10 cellular contexts compared by ENCODE assay signal in the genomic region with DNA sequence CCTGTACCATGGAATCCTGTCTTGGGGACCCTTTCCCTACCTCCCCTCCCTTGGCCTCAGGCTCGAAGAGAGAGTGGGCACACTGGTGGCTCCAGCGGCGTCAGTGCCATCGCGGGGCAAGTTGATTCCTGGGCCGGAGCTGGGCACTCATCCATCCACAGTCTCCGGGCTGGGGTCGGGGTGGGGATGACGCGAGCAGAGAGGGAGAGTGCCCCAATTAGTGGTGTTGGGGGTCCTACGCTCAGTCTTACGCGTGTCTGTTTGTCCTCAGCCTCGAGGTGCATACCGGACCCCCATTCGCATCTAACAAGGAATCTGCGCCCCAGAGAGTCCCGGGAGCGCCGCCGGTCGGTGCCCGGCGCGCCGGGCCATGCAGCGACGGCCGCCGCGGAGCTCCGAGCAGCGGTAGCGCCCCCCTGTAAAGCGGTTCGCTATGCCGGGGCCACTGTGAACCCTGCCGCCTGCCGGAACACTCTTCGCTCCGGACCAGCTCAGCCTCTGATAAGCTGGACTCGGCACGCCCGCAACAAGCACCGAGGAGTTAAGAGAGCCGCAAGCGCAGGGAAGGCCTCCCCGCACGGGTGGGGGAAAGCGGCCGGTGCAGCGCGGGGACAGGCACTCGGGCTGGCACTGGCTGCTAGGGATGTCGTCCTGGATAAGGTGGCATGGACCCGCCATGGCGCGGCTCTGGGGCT. TPM values are rescaled to one million over a fixed set of nuclear protein-coding genes. Genes with fewer than 3 reads are reported as not detected.
A peak's percentile ranks its signal among the peaks of the same experiment; 100 is the strongest.
DNase-seq lines count a peak whose midpoint lies in the region; ATAC-seq and TF ChIP-seq lines count a peak whose summit lies in the region.
"Had no signal": no experiment of that assay in that cellular context is flagged by ENCODE, and none has a peak within 500 bp of the region (broad histone marks: within the 10 kb centered on the region; RNA-seq: fewer than 3 reads in every experiment).

No MANE protein-coding gene starts in this region.

- H3K9me3 ChIP-seq in endodermal cell (ENCODE audit: control insufficient read depth, low read length) (no peaks in the 10 kb centered on the region), muscle layer of colon (ENCODE audit: low read length) (no peaks in the 10 kb centered on the region)

- peak overlapping the region; percentile 83 for H3K4me3 ChIP-seq in endodermal cell (ENCODE audit: low read length)
- peak overlapping the region; percentile 21 to 59 for H3K4me3 ChIP-seq in muscle layer of colon (ENCODE audit: low read depth in 1 of 2, low read length in 2 of 2)

- H3K4me1 ChIP-seq in endodermal cell (ENCODE audit: control insufficient read depth, insufficient read depth, low read length), result no peaks in the 10 kb centered on the region
- peaks cover 9% of the 10 kb centered on the region for H3K4me1 ChIP-seq in muscle layer of colon (ENCODE audit: insufficient read depth, low read length)

- peaks cover 24% of the 10 kb centered on the region for H3K4me1 Mint-ChIP-seq in stimulated activated naive CD8-positive, alpha-beta T cell treated with anti-CD3 and anti-CD28 coated beads, Interleukin-15, amount 100 ng/mL, for 72 hours
- H3K4me1 Mint-ChIP-seq in endodermal cell, result peaks cover 9% of the 10 kb centered on the region

- peaks cover 83% of the 10 kb centered on the region for H3K27me3 Mint-ChIP-seq in stimulated activated naive CD8-positive, alpha-beta T cell treated with anti-CD3 and anti-CD28 coated beads, Interleukin-15, amount 100 ng/mL, for 72 hours
- H3K27me3 Mint-ChIP-seq in endodermal cell (ENCODE audit: insufficient read depth), result peaks cover 91% of the 10 kb centered on the region

- peaks cover 0 to 8% of the 10 kb centered on the region in 2 donors for H3K9me3 Mint-ChIP-seq in stimulated activated naive CD8-positive, alpha-beta T cell treated with anti-CD3 and anti-CD28 coated beads, Interleukin-15, amount 100 ng/mL, for 72 hours
- H3K9me3 Mint-ChIP-seq in endodermal cell, result peaks cover 1% of the 10 kb centered on the region

- H3K27ac ChIP-seq in endodermal cell (ENCODE audit: low read depth, low read length) (no peak overlapping the region), muscle layer of colon (ENCODE audit: low read depth, low read length) (no peak overlapping the region)

- peak; percentile 7 for TF ChIP-seq CTCF in endodermal cell (conservative IDR thresholded peaks at IDR 0.05)

- no peak overlapping the region for H3K4me3 Mint-ChIP-seq in stimulated activated naive CD8-positive, alpha-beta T cell treated with anti-CD3 and anti-CD28 coated beads, Interleukin-15, amount 100 ng/mL, for 72 hours
- H3K4me3 Mint-ChIP-seq in endodermal cell, result peak overlapping the region; percentile 59

- H3K36me3 ChIP-seq in endodermal cell (ENCODE audit: control insufficient read depth, insufficient read depth, low read length) (no peaks in the 10 kb centered on the region), muscle layer of colon (ENCODE audit: insufficient read depth, low read length) (no peaks in the 10 kb centered on the region)

- H3K36me3 Mint-ChIP-seq in endodermal cell (ENCODE audit: low read depth), result no peaks in the 10 kb centered on the region
- H3K36me3 Mint-ChIP-seq: IgD-negative memory B cell had no signal

- 1 to 2% methylated on average over 26 to 58 of the region's 58 CpGs for WGBS in endodermal cell (ENCODE audit: insufficient coverage in 1 of 2, insufficient read length in 1 of 2), 2 experiments

- no peak overlapping the region for H3K27ac Mint-ChIP-seq in stimulated activated naive CD8-positive, alpha-beta T cell treated with anti-CD3 and anti-CD28 coated beads, Interleukin-15, amount 100 ng/mL, for 72 hours
- H3K27ac Mint-ChIP-seq in endodermal cell, result no peak overlapping the region
- H3K27ac Mint-ChIP-seq: IgD-negative memory B cell had no signal

- peak; percentile 1 for DNase-seq in stimulated activated naive CD8-positive, alpha-beta T cell treated with anti-CD3 and anti-CD28 coated beads, Interleukin-15, Interleukin-2, amounts not matched to agents 100 U/mL and 50 U/mL, for 24 hours
- no peak for DNase-seq in stimulated activated naive CD8-positive, alpha-beta T cell treated with anti-CD3 and anti-CD28 coated beads, Interleukin-15, amount 100 ng/mL, for 72 hours
- DNase-seq in endodermal cell (peak; percentile 87), NCI-H1694 treated with DMSO at 0.1 percent for 48 hours (lab: John Stamatoyannopoulos, UW) (no peak), NCI-H1105 treated with DMSO at 0.1 percent for 48 hours (lab: John Stamatoyannopoulos, UW) (no peak), NCI-H1436 (lab: John Stamatoyannopoulos, UW) (no peak)

- H3K27me3 ChIP-seq in endodermal cell (ENCODE audit: control insufficient read depth, insufficient read depth, low read length, poor library complexity, severe bottlenecking) (peaks cover 91% of the 10 kb centered on the region), muscle layer of colon (ENCODE audit: control insufficient read depth in 1 of 2, insufficient read depth in 2 of 2, low read length in 2 of 2) (peaks cover 8 to 34% of the 10 kb centered on the region in 2 donors)

- H3K9ac ChIP-seq in endodermal cell (ENCODE audit: extremely low read depth, low read length, poor library complexity, severe bottlenecking), result no peak overlapping the region
- H3K9ac ChIP-seq in muscle layer of colon (ENCODE audit: low read length), result no peak overlapping the region

- no peak for ATAC-seq in stimulated activated naive CD8-positive, alpha-beta T cell treated with anti-CD3 and anti-CD28 coated beads, Interleukin-15, Interleukin-2, amounts not matched to agents 100 U/mL and 50 U/mL, for 24 hours
- ATAC-seq in stimulated activated naive CD8-positive, alpha-beta T cell treated with anti-CD3 and anti-CD28 coated beads, Interleukin-15, amount 100 ng/mL, for 72 hours, result no peak
- ATAC-seq in GM21723 (IDR thresholded peaks at IDR 0.05; ENCODE audit: unreplicated experiment), result no peak

RNA-seq across cellular contexts. Expression of a gene that starts 0.7 kb away (rescaled TPM):
- under 1 TPM; 0.09 to 0.18 TPM for total RNA-seq in endodermal cell
- polyA plus RNA-seq in endodermal cell (2013, experiment 1 of 2), result 116 TPM
- polyA plus RNA-seq in endodermal cell (2013, experiment 2 of 2), result 91.8 TPM
- total RNA-seq: myocyte had no signal
- polyA plus RNA-seq: IgD-negative memory B cell had no signal

Comparison
In these comparisons a context has a peak if more than half of its experiments do, and no peak if none do; other contexts are left out.
1. DNase-seq: peak in stimulated activated naive CD8-positive, alpha-beta T cell treated with anti-CD3 and anti-CD28 coated beads, Interleukin-15, Interleukin-2, amounts not matched to agents 100 U/mL and 50 U/mL, for 24 hours (single experiment) and endodermal cell (single experiment); none in stimulated activated naive CD8-positive, alpha-beta T cell treated with anti-CD3 and anti-CD28 coated beads, Interleukin-15, amount 100 ng/mL, for 72 hours (0 of 2), NCI-H1694 treated with DMSO at 0.1 percent for 48 hours (single experiment), NCI-H1105 treated with DMSO at 0.1 percent for 48 hours (single experiment) and NCI-H1436 (single experiment).